9 cellular contexts compared by ENCODE assay signal in genomic region chr13:24684600-24684998, GRCh38. TPM values are rescaled to one million over a fixed set of nuclear protein-coding genes. Genes with fewer than 3 reads are reported as not detected.
DNase-seq lines count a peak whose midpoint lies in the region; ATAC-seq lines count a peak whose summit lies in the region.
"Had no signal": no experiment of that assay in that cellular context is flagged by ENCODE, and none has a peak within 500 bp of the region (broad histone marks: within the 10 kb centered on the region; RNA-seq: fewer than 3 reads in every experiment).

No MANE protein-coding gene starts in this region.

- ATAC-seq in HG03442 (IDR thresholded peaks at IDR 0.05; ENCODE audit: unreplicated experiment) = peak; percentile 69
- ATAC-seq in stimulated activated memory B cell treated with anti-CD40 and anti-IgM and Interleukin-4, amounts not matched to agents 10 μg/mL and 1 μg/mL and 100 μg/mL, for 72 hours = peak; percentile 44

- intact Hi-C loops in posterior vena cava (cut with DNase I) = no loop called here

- H3K9me3 Mint-ChIP-seq in stimulated activated memory B cell treated with anti-CD40 and anti-IgM and Interleukin-4, amounts not matched to agents 10 μg/mL and 1 μg/mL and 100 μg/mL, for 72 hours = peaks cover 3% of the 10 kb centered on the region

- no peaks in the 10 kb centered on the region for H3K36me3 Mint-ChIP-seq in stimulated activated memory B cell treated with anti-CD40 and anti-IgM and Interleukin-4, amounts not matched to agents 10 μg/mL and 1 μg/mL and 100 μg/mL, for 72 hours

- H3K4me3 Mint-ChIP-seq in stimulated activated memory B cell treated with anti-CD40 and anti-IgM and Interleukin-4, amounts not matched to agents 10 μg/mL and 1 μg/mL and 100 μg/mL, for 72 hours = no peak overlapping the region

- H3K27me3 Mint-ChIP-seq in stimulated activated memory B cell treated with anti-CD40 and anti-IgM and Interleukin-4, amounts not matched to agents 10 μg/mL and 1 μg/mL and 100 μg/mL, for 72 hours = peaks cover 63% of the 10 kb centered on the region

- peaks cover 22% of the 10 kb centered on the region for H3K4me1 Mint-ChIP-seq in stimulated activated memory B cell treated with anti-CD40 and anti-IgM and Interleukin-4, amounts not matched to agents 10 μg/mL and 1 μg/mL and 100 μg/mL, for 72 hours

- no peak overlapping the region for H3K27ac Mint-ChIP-seq in stimulated activated memory B cell treated with anti-CD40 and anti-IgM and Interleukin-4, amounts not matched to agents 10 μg/mL and 1 μg/mL and 100 μg/mL, for 72 hours

- DNase-seq in activated gamma-delta T cell treated with Interleukin-2 at 50 U/mL for 16 hours (peak; percentile 15), activated gamma-delta T cell (lab: John Stamatoyannopoulos, UW) (no peak), anterior cingulate cortex (lab: John Stamatoyannopoulos, UW) (peak in 41 of 58 donors; percentile 1 to 63 (median 22)), posterior vena cava (ENCODE audit: low spot score) (no peak), SKM-1 (lab: John Stamatoyannopoulos, UW; ENCODE audit: unreplicated experiment) (no peak), putamen (ENCODE audit: low spot score) (no peak)

RNA-seq across cellular contexts. Expression of gene ATP12A, which starts 4.4 kb away (rescaled TPM):
- not detected for total RNA-seq in posterior vena cava
- total RNA-seq: IMR-90 had no signal

Comparison
In these comparisons a context has a peak if more than half of its experiments do, and no peak if none do; other contexts are left out.
1. DNase-seq: peak in activated gamma-delta T cell treated with Interleukin-2 at 50 U/mL for 16 hours (single experiment) and anterior cingulate cortex (41 of 58); none in activated gamma-delta T cell (single experiment), posterior vena cava (single experiment), SKM-1 (single experiment) and putamen (single experiment).